In the genomic region with DNA sequence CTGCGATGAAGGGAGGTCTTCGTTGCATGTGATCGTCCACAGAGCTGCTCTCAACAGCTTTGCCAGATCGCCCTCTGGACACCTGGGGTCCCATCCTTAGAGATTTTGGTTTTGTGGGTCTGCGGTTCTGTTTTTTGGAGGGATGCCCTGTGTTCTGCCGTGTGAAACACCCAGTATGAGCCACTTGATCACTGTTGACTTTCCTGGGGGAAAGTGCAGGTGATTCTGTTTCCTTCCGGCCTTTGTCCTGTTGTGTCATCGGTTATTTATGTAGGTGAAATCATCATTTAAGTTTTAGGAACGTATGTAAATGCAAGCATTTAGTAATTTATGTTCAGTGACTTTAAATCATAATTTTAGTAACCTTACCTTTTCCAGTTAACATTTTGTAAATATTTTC, we compare ENCODE assay signal across 1 cellular context.
TF ChIP-seq lines count a peak whose summit lies in the region.

No MANE protein-coding gene starts in this region.

TF ChIP-seq in liver, 16 proteins besides CTCF, POLR2A, EP300 and RAD21 (continued from another document):
- TF ChIP-seq RXRA (IDR thresholded peaks at IDR 0.05) = peak; percentile 55 to 81
- peak; percentile 83 for TF ChIP-seq HNF4G (IDR thresholded peaks at IDR 0.05)
- TF ChIP-seq NR2F2 (IDR thresholded peaks at IDR 0.05) = no peak
